ENCODE assay signal across 8 cellular contexts in genomic region chr3:113696658-113697191, GRCh38. TPM values are rescaled to one million over a fixed set of nuclear protein-coding genes. Genes with fewer than 3 reads are reported as not detected.
DNase-seq lines count a peak whose midpoint lies in the region; ATAC-seq and TF ChIP-seq lines count a peak whose summit lies in the region.

No MANE protein-coding gene starts in this region.

- intact Hi-C loops in Panc1 (cut with micrococcal nuclease; ENCODE audit: unreplicated experiment) = no loop called here

- POLR2A ChIA-PET in Panc1 (lab: Charles Lee) = no interaction called here

- DNase-seq in DMS53 treated with DMSO at 0.1 percent for 48 hours (lab: John Stamatoyannopoulos, UW; ENCODE audit: unreplicated experiment) = peak; percentile 94
- DNase-seq in Panc1 (ENCODE audit: low read depth, low spot score) = peak; percentile 99
- DNase-seq in activated T-helper 1 cell treated with Interleukin-2 at 50 U/mL for 16 hours (ENCODE audit: low read depth) = peak; percentile 98
- DNase-seq in fibroblast of gingiva (ENCODE audit: low read depth) = peak; percentile 99
- DNase-seq in myocyte (ENCODE audit: low read depth) = peak; percentile 100
- DNase-seq in stimulated activated CD8-positive, alpha-beta memory T cell treated with anti-CD3 and anti-CD28 coated beads, Interleukin-7, amount 100 ng/mL, for 4 hours (ENCODE audit: low read depth in 2 of 2) = peak; percentile 98 to 99

- peak overlapping the region; percentile 93 for H2AFZ ChIP-seq in KMS-11 (ENCODE audit: low read depth)

- ATAC-seq in GM21786 (IDR thresholded peaks at IDR 0.05; ENCODE audit: unreplicated experiment) (peak; percentile 95), Panc1 (peak; percentile 95)

- BruUV-seq in Panc1 (replicated peaks; lab: Mats Ljungman, UMichigan) = no TSS peak

- TF ChIP-seq CTCF in KMS-11 (conservative IDR thresholded peaks at IDR 0.05; ENCODE audit: low read depth, low read length) = no peak; the same call in 1 of the 2 replicates
- TF ChIP-seq CTCF in Panc1 (IDR thresholded peaks at IDR 0.05) = no peak

- H3K36me3 ChIP-seq in KMS-11 (ENCODE audit: insufficient read depth) (no peaks in the 10 kb centered on the region), Panc1 (ENCODE audit: control insufficient read depth, insufficient read depth, low read length) (no peaks in the 10 kb centered on the region)

- H3K4me1 ChIP-seq in KMS-11 (ENCODE audit: low read depth, poor library complexity, severe bottlenecking) (peaks cover 17% of the 10 kb centered on the region), Panc1 (ENCODE audit: control insufficient read depth, insufficient read depth, low read length) (peaks cover 17% of the 10 kb centered on the region)

- CTCF ChIA-PET in Panc1 (lab: Charles Lee) = interaction anchor here (0.6 to 1.7 kb wide), 2 partner anchors 13 to 49 kb away, joined by 5 to 12 read pairs; partner anchors contain the start of gene NAA50

- no peaks in the 10 kb centered on the region for H3K9me3 ChIP-seq in Panc1 (ENCODE audit: control insufficient read depth, insufficient read depth, low read depth, low read length)

- in situ Hi-C loops in Panc1 (cut with HindIII; ENCODE audit: low pct_unique_long_range_greater_than_20kb, low sequenced_read_pairs) = no loop called here

- H3K27me3 ChIP-seq in KMS-11 (ENCODE audit: insufficient read depth, low read depth) (no peaks in the 10 kb centered on the region), Panc1 (ENCODE audit: control insufficient read depth, insufficient read depth, low read length) (no peaks in the 10 kb centered on the region)

- H3K4me3 ChIP-seq in KMS-11 (IDR thresholded peaks at IDR 0.05; ENCODE audit: insufficient read depth, low read depth, low read length) (peak overlapping the region; percentile 92), Panc1 (ENCODE audit: low read depth in 2 of 2, low read length in 2 of 2) (peak overlapping the region; percentile 78 to 97)

- H3K9ac ChIP-seq in KMS-11 = peak overlapping the region; percentile 42

- peak overlapping the region; percentile 97 for H3K4me2 ChIP-seq in KMS-11

- peaks cover 8% of the 10 kb centered on the region; the same call in 1 of the 2 replicates for H3K79me2 ChIP-seq in KMS-11 (ENCODE audit: insufficient read depth, low read depth)

- no peaks in the 10 kb centered on the region for H4K20me1 ChIP-seq in KMS-11 (ENCODE audit: insufficient read depth)

- H3K27ac ChIP-seq in KMS-11 = peak overlapping the region; percentile 26; the same call in 1 of the 2 replicates
- H3K27ac ChIP-seq in Panc1 (ENCODE audit: low read length) = peak overlapping the region; percentile 98

RNA-seq across cellular contexts. Expression of gene USF3, which starts 0.3 kb away (rescaled TPM):
- 18.2 TPM for total RNA-seq in Panc1 (2021; ENCODE audit: unreplicated experiment)
- 4.4 TPM for polyA plus RNA-seq in Panc1 (2012; ENCODE audit: insufficient read length)
- total RNA-seq in myocyte = 22.5 and 23.7 TPM in 2 replicates
- 4.6 TPM for polyA plus RNA-seq in myocyte (2012)

RNA-seq across cellular contexts. Expression of gene NAA50, which starts 49.3 kb away (rescaled TPM):
- 208 TPM for total RNA-seq in Panc1 (2021; ENCODE audit: unreplicated experiment)
- 218 TPM for polyA plus RNA-seq in Panc1 (2012; ENCODE audit: insufficient read length)
- total RNA-seq in myocyte = 188 and 263 TPM in 2 replicates
- polyA plus RNA-seq in myocyte (2012) = 81.9 TPM

RNA-seq across cellular contexts. Expression of gene ATP6V1A, which starts 50.1 kb away (rescaled TPM):
- 89.6 TPM for total RNA-seq in Panc1 (2021; ENCODE audit: unreplicated experiment)
- 23.8 TPM for polyA plus RNA-seq in Panc1 (2012; ENCODE audit: insufficient read length)
- 54.7 and 59.6 TPM in 2 replicates for total RNA-seq in myocyte
- polyA plus RNA-seq in myocyte (2012) = 32.6 TPM

Comparison
In these comparisons a context has a peak if more than half of its experiments do, and no peak if none do; other contexts are left out.
1. Peak in every context shown above with its lines: DNase-seq, ATAC-seq, H3K4me3 ChIP-seq and H3K27ac ChIP-seq.